ENCODE assay signal across 9 cellular contexts in the genomic region with DNA sequence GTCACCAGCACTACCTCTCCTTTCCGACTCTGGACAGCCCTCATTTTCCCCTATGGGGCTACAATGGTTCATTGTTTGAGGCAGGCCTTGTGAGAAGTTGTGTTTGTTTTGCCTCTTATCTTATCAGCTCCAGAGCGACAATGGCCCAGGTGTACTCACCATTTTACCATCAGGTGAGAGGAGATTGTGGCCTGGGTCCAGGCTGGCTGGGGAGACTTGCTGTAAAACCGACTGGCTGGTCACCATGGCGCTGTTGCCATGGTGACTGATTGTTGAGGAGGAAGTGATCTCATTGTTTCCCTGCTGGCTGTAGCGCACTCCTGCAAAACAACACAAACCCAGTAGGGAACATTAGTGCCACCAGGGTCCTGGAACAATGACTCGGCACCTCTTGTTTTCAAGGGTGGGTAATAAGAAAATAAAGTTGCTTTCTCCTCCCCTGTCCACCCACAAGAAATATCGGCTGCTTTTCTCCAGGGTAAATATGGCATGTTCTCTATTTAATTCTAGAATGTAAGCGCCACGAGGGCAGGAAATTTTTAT. TPM values are rescaled to one million over a fixed set of nuclear protein-coding genes. Genes with fewer than 3 reads are reported as not detected.
DNase-seq lines count a peak whose midpoint lies in the region; ATAC-seq and TF ChIP-seq lines count a peak whose summit lies in the region.
"Had no signal": no experiment of that assay in that cellular context is flagged by ENCODE, and none has a peak within 500 bp of the region (broad histone marks: within the 10 kb centered on the region; RNA-seq: fewer than 3 reads in every experiment).

No MANE protein-coding gene starts in this region.

- H3K36me3 ChIP-seq in NT2/D1 (ENCODE audit: insufficient read depth, insufficient read length, low read length) (no peaks in the 10 kb centered on the region), testis (ENCODE audit: low read depth, missing control alignments) (no peaks in the 10 kb centered on the region)
- H3K36me3 ChIP-seq: BLaER1 had no signal

- H3K4me1 Mint-ChIP-seq in activated CD4-positive, alpha-beta T cell treated with anti-CD3 and anti-CD28 coated beads, Interleukin-2, amount 10 ng/mL, durations not matched to agents 24 days and 14 days, result peaks cover 8% of the 10 kb centered on the region

- no peak for ATAC-seq in HG03097 (IDR thresholded peaks at IDR 0.05; ENCODE audit: low FRiP score, unreplicated experiment)
- ATAC-seq in GM19397 (IDR thresholded peaks at IDR 0.05; ENCODE audit: unreplicated experiment), result no peak

- H3K4me1 ChIP-seq in NT2/D1 (ENCODE audit: insufficient read depth, insufficient read length), result no peaks in the 10 kb centered on the region
- H3K4me1 ChIP-seq in testis, result no peaks in the 10 kb centered on the region

- no peaks in the 10 kb centered on the region for H3K9me3 Mint-ChIP-seq in activated CD4-positive, alpha-beta T cell treated with anti-CD3 and anti-CD28 coated beads, Interleukin-2, amount 10 ng/mL, durations not matched to agents 24 days and 14 days

- no peak for TF ChIP-seq CTCF in testis (IDR thresholded peaks at IDR 0.05)

- H3K36me3 Mint-ChIP-seq in activated CD4-positive, alpha-beta T cell treated with anti-CD3 and anti-CD28 coated beads, Interleukin-2, amount 10 ng/mL, durations not matched to agents 24 days and 14 days (ENCODE audit: low read depth), result peaks cover 2% of the 10 kb centered on the region

- no peak for TF ChIP-seq POLR2A in testis (IDR thresholded peaks at IDR 0.05)

- no peak overlapping the region for H3K27ac ChIP-seq in testis
- H3K27ac ChIP-seq: BLaER1 had no signal

- intact Hi-C loops in activated CD4-positive, alpha-beta T cell treated with anti-CD3 and anti-CD28 coated beads, Interleukin-2, amount 10 ng/mL, durations not matched to agents 24 days and 14 days (cut with micrococcal nuclease), result no loop called here
- intact Hi-C loops in testis (cut with DNase I; ENCODE audit: low total_unique reads), result no loop called here

- DNase-seq in activated CD4-positive, alpha-beta T cell treated with anti-CD3 and anti-CD28 coated beads, Interleukin-2, amount 10 ng/mL, durations not matched to agents 24 days and 14 days, result no peak
- DNase-seq in activated CD4-positive, alpha-beta T cell treated with anti-CD3 and anti-CD28 coated beads for 1 hour, result no peak
- DNase-seq in NT2/D1 (ENCODE audit: low read depth, low spot score) (peak; percentile 70), glomerular endothelial cell (ENCODE audit: extremely low read depth, low read depth, low spot score) (peak; percentile 66), testis (peak; percentile 43), cortex of kidney (lab: John Stamatoyannopoulos, UW) (no peak)

- no peak overlapping the region for H3K9ac ChIP-seq in NT2/D1 (ENCODE audit: insufficient read length, low read depth)
- H3K9ac ChIP-seq: BLaER1 had no signal

- H3K27me3 ChIP-seq in NT2/D1 (ENCODE audit: insufficient read depth, insufficient read length), result no peaks in the 10 kb centered on the region
- no peaks in the 10 kb centered on the region for H3K27me3 ChIP-seq in testis
- H3K27me3 ChIP-seq: BLaER1 had no signal

- WGBS in testis, 2 donors, result 67 to 70% methylated on average over 9 of the region's 9 CpGs

- no peak overlapping the region for H3K4me3 Mint-ChIP-seq in activated CD4-positive, alpha-beta T cell treated with anti-CD3 and anti-CD28 coated beads, Interleukin-2, amount 10 ng/mL, durations not matched to agents 24 days and 14 days

- H3K4me3 ChIP-seq in NT2/D1 (ENCODE audit: insufficient read length, low read depth) (no peak overlapping the region), testis (no peak overlapping the region)
- H3K4me3 ChIP-seq: BLaER1 had no signal

- peak overlapping the region; percentile 20 for H3K27ac Mint-ChIP-seq in activated CD4-positive, alpha-beta T cell treated with anti-CD3 and anti-CD28 coated beads, Interleukin-2, amount 10 ng/mL, durations not matched to agents 24 days and 14 days

- peaks cover 32% of the 10 kb centered on the region for H3K27me3 Mint-ChIP-seq in activated CD4-positive, alpha-beta T cell treated with anti-CD3 and anti-CD28 coated beads, Interleukin-2, amount 10 ng/mL, durations not matched to agents 24 days and 14 days

- H3K9me3 ChIP-seq in NT2/D1 (ENCODE audit: insufficient read depth, low read length) (no peaks in the 10 kb centered on the region), testis (no peaks in the 10 kb centered on the region)
- H3K9me3 ChIP-seq: BLaER1 had no signal

RNA-seq across cellular contexts. Expression of gene HNF1B, which starts 34.4 kb away (rescaled TPM):
- 2.2 and 2.9 TPM in 2 replicates for total RNA-seq in activated CD4-positive, alpha-beta T cell treated with anti-CD3 and anti-CD28 coated beads, Interleukin-2, amount 10 ng/mL, durations not matched to agents 24 days and 14 days
- total RNA-seq in glomerular endothelial cell (0.99 and 6.1 TPM in 2 replicates), testis (1 to 10 TPM; 2.9 to 3.2 TPM)
- 6.3 TPM for polyA plus RNA-seq in testis (ENCODE audit: insufficient read depth, low read depth, low replicate concordance)

Comparison
In these comparisons a context has a peak if more than half of its experiments do, and no peak if none do; other contexts are left out.
1. DNase-seq: peak in NT2/D1 (single experiment), glomerular endothelial cell (single experiment) and testis (single experiment); none in activated CD4-positive, alpha-beta T cell treated with anti-CD3 and anti-CD28 coated beads, Interleukin-2, amount 10 ng/mL, durations not matched to agents 24 days and 14 days (single experiment), activated CD4-positive, alpha-beta T cell treated with anti-CD3 and anti-CD28 coated beads for 1 hour (single experiment) and cortex of kidney (single experiment).